Comparison of ENCODE assay signal across 31 cellular contexts in the genomic region with DNA sequence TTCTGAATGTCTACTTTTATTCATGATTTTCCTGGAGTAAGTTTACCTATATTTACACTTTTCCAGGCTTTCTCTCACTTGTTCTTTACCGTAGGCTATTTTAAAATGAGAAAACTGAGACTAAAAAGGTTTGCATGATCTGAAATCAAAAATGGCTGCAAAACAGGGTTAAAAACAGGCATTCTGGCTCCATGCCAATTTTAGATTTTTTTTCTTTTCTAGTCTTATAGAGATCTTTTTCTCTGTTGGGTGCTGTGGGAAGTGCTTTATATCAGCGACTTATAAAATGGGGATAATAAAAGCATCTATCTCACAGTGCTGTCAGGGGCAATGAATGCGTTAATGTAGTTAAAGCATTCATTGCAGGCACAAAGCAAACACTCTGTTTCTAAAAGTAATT.
"Had no signal": no experiment of that assay in that cellular context is flagged by ENCODE, and none has a peak within 500 bp of the region (broad histone marks: within the 10 kb centered on the region; RNA-seq: fewer than 3 reads in every experiment).

No MANE protein-coding gene starts in this region.

- H3K79me2 ChIP-seq: hepatocyte had no signal

- H3K4me3 ChIP-seq: ascending aorta, breast epithelium, cardiac muscle cell, colonic mucosa, esophagus squamous epithelium, gastroesophageal sphincter, heart right ventricle, hepatocyte had no signal

- H3K36me3 ChIP-seq: ascending aorta, breast epithelium, cardiac muscle cell, colonic mucosa, esophagus squamous epithelium, gastroesophageal sphincter, heart right ventricle, WERI-Rb-1 had no signal

- DNase-seq: activated B cell treated with CpG ODN at 0.5 μM for 24 hours; activated CD4-positive, alpha-beta T cell treated with anti-CD3 and anti-CD28 coated beads for 48 hours; activated CD4-positive, alpha-beta T cell treated with anti-CD3 and anti-CD28 coated beads, Interleukin-2, amount 50 U/mL, for 1 hour; activated CD4-positive, alpha-beta T cell treated with anti-CD3 and anti-CD28 coated beads, Interleukin-2, amount 50 U/mL, for 48 hours; activated CD8-positive, alpha-beta memory T cell treated with anti-CD3 and anti-CD28 coated beads, Interleukin-2, amount 10 ng/mL, durations not matched to agents 7 days and 5 days; activated CD8-positive, alpha-beta memory T cell treated with anti-CD3 and anti-CD28 coated beads, Interleukin-2, amount 50 U/mL, for 4 hours; activated CD8-positive, alpha-beta T cell treated with anti-CD3 and anti-CD28 coated beads for 36 hours; activated effector memory CD4-positive, alpha-beta T cell treated with anti-CD3 and anti-CD28 coated beads, Interleukin-2, amount 50 U/mL, for 16 hours; activated naive CD4-positive, alpha-beta T cell treated with anti-CD3 and anti-CD28 coated beads for 36 hours; activated naive CD8-positive, alpha-beta T cell treated with anti-CD3 and anti-CD28 coated beads for 36 hours; activated naive CD8-positive, alpha-beta T cell treated with anti-CD3 and anti-CD28 coated beads, Interleukin-2, amount 50 U/mL, for 24 hours; activated T-cell treated with anti-CD3 and anti-CD28 coated beads, Interleukin-2, amount 50 U/mL, for 1 hour; activated T-cell treated with anti-CD3 and anti-CD28 coated beads, Interleukin-2, amount 50 U/mL, for 48 hours; central memory CD4-positive, alpha-beta T cell; cerebellar nuclear complex; colonic mucosa; effector CD8-positive, alpha-beta T cell; esophagus squamous epithelium; foreskin melanocyte; heart right ventricle; T1000; WERI-Rb-1 had no signal

- H2AFZ ChIP-seq: hepatocyte had no signal

- H3K27me3 ChIP-seq: ascending aorta, breast epithelium, cardiac muscle cell, colonic mucosa, esophagus squamous epithelium, gastroesophageal sphincter, heart right ventricle, hepatocyte had no signal

- H3K9me3 ChIP-seq: ascending aorta, breast epithelium, colonic mucosa, esophagus squamous epithelium, gastroesophageal sphincter had no signal

- FAIRE-seq: endometrium, endothelial cell of umbilical vein had no signal

- ATAC-seq: activated CD4-positive, CD25-positive, alpha-beta regulatory T cell treated with anti-CD3 and anti-CD28 coated beads, Interleukin-2, amount 50 U/mL, for 24 hours; activated CD8-positive, alpha-beta memory T cell treated with anti-CD3 and anti-CD28 coated beads, Interleukin-2, amount 10 ng/mL, durations not matched to agents 7 days and 5 days; activated CD8-positive, alpha-beta T cell treated with anti-CD3 and anti-CD28 coated beads for 36 hours; activated naive CD8-positive, alpha-beta T cell treated with anti-CD3 and anti-CD28 coated beads, Interleukin-2, amount 50 U/mL, for 24 hours; gastroesophageal sphincter; heart right ventricle had no signal

- H3K4me1 ChIP-seq: ascending aorta, breast epithelium, colonic mucosa, esophagus squamous epithelium, gastroesophageal sphincter, heart right ventricle had no signal

- H3K27ac ChIP-seq: ascending aorta, breast epithelium, cardiac muscle cell, colonic mucosa, epithelial cell of prostate, esophagus squamous epithelium, gastroesophageal sphincter, heart right ventricle, hepatocyte, WERI-Rb-1 had no signal

- H3K4me2 ChIP-seq: hepatocyte had no signal
